8 cellular contexts compared by ENCODE assay signal in the genomic region with DNA sequence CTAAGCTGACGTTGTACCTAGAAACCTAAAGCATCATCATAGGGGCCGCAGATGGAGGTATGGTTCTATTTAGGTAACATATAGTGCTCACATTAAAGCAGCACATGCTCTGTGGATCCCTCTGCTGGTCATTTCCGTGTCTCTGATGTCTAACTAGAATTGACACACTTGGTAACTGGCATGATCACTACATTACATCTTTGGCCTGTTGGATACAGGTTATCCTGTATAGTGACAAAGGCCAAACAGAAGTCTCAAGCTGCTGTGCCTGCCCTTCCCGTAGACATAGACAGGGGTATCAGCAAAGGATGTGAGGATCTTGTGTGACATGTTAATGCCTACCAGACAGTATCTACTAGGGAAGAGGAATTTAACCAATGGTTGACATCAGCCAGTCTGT. TPM values are rescaled to one million over a fixed set of nuclear protein-coding genes. Genes with fewer than 3 reads are reported as not detected.
DNase-seq lines count a peak whose midpoint lies in the region; ATAC-seq and TF ChIP-seq lines count a peak whose summit lies in the region.

No MANE protein-coding gene starts in this region.

- DNase-seq in D341Med (ENCODE audit: low spot score) = peak; percentile 49
- DNase-seq in NCI-H1694 treated with DMSO at 0.1 percent for 48 hours (lab: John Stamatoyannopoulos, UW) = peak; percentile 46
- DNase-seq in activated CD8-positive, alpha-beta T cell treated with anti-CD3 and anti-CD28 coated beads, Interleukin-2, amount 10 ng/mL, durations not matched to agents 7 days and 5 days = peak; percentile 65
- DNase-seq in fibroblast of villous mesenchyme (ENCODE audit: low read depth) = peak; percentile 44
- peak; percentile 48 for DNase-seq in retina
- no peak for DNase-seq in NCI-H524 treated with DMSO at 0.1 percent for 48 hours (lab: John Stamatoyannopoulos, UW)

- POLR2A ChIA-PET in activated CD8-positive, alpha-beta T cell treated with anti-CD3 and anti-CD28 coated beads, Interleukin-2, amount 10 ng/mL, durations not matched to agents 7 days and 5 days (lab: Charles Lee) = no interaction called here

- no peaks in the 10 kb centered on the region for H3K27me3 Mint-ChIP-seq in activated CD8-positive, alpha-beta T cell treated with anti-CD3 and anti-CD28 coated beads, Interleukin-2, amount 10 ng/mL, durations not matched to agents 7 days and 5 days (ENCODE audit: low read depth)

- H3K36me3 Mint-ChIP-seq in activated CD8-positive, alpha-beta T cell treated with anti-CD3 and anti-CD28 coated beads, Interleukin-2, amount 10 ng/mL, durations not matched to agents 7 days and 5 days (ENCODE audit: low read depth) = peaks cover 30% of the 10 kb centered on the region

- CTCF ChIA-PET in activated CD8-positive, alpha-beta T cell treated with anti-CD3 and anti-CD28 coated beads, Interleukin-2, amount 10 ng/mL, durations not matched to agents 7 days and 5 days (lab: Charles Lee) = interaction anchor here (1.0 to 6.4 kb wide), 9 partner anchors 9 to 173 kb away, joined by 3 to 54 read pairs (median 4); no protein-coding TSS in a partner anchor

- H3K9me3 Mint-ChIP-seq in activated CD8-positive, alpha-beta T cell treated with anti-CD3 and anti-CD28 coated beads, Interleukin-2, amount 10 ng/mL, durations not matched to agents 7 days and 5 days (ENCODE audit: insufficient read depth) = no peaks in the 10 kb centered on the region

- H3K4me3 ChIP-seq in fibroblast of villous mesenchyme (ENCODE audit: low read depth, low read length) = no peak overlapping the region

- peaks cover 15% of the 10 kb centered on the region for H3K4me1 Mint-ChIP-seq in activated CD8-positive, alpha-beta T cell treated with anti-CD3 and anti-CD28 coated beads, Interleukin-2, amount 10 ng/mL, durations not matched to agents 7 days and 5 days (ENCODE audit: low read depth)

- ATAC-seq in GM18907 (IDR thresholded peaks at IDR 0.05; ENCODE audit: unreplicated experiment) = peak; percentile 70
- ATAC-seq in activated CD8-positive, alpha-beta T cell treated with anti-CD3 and anti-CD28 coated beads, Interleukin-2, amount 10 ng/mL, durations not matched to agents 7 days and 5 days = peak; percentile 74
- ATAC-seq in HG03439 (IDR thresholded peaks at IDR 0.05; ENCODE audit: unreplicated experiment) = no peak

- TF ChIP-seq CTCF in fibroblast of villous mesenchyme (IDR thresholded peaks at IDR 0.05; ENCODE audit: insufficient read depth, low read depth, low read length) = peak; percentile 68

- H3K27ac Mint-ChIP-seq in activated CD8-positive, alpha-beta T cell treated with anti-CD3 and anti-CD28 coated beads, Interleukin-2, amount 10 ng/mL, durations not matched to agents 7 days and 5 days = no peak overlapping the region

- no peak overlapping the region for H3K4me3 Mint-ChIP-seq in activated CD8-positive, alpha-beta T cell treated with anti-CD3 and anti-CD28 coated beads, Interleukin-2, amount 10 ng/mL, durations not matched to agents 7 days and 5 days

RNA-seq across cellular contexts. Expression of a gene that starts 51.2 kb away (rescaled TPM):
- total RNA-seq in activated CD8-positive, alpha-beta T cell treated with anti-CD3 and anti-CD28 coated beads, Interleukin-2, amount 10 ng/mL, durations not matched to agents 7 days and 5 days = 10 to 100 TPM; 57.8 to 61.5 TPM
- total RNA-seq in fibroblast of villous mesenchyme = 143 and 172 TPM in 2 replicates
